ENCODE assay signal across 8 cellular contexts in genomic region chr10:87862644-87863101, GRCh38. TPM values are rescaled to one million over a fixed set of nuclear protein-coding genes. Genes with fewer than 3 reads are reported as not detected.
DNase-seq lines count a peak whose midpoint lies in the region; ATAC-seq, FAIRE-seq and TF ChIP-seq lines count a peak whose summit lies in the region.

No MANE protein-coding gene starts in this region.

- TF ChIP-seq POLR2A in HepG2 (IDR thresholded peaks at IDR 0.05; ENCODE audit: insufficient read depth in 1 of 2, low read depth in 2 of 2, low read length in 2 of 2) (peak in 1 of 2 experiments; percentile 46; a peak in 1 of 4 replicates), suprapubic skin (IDR thresholded peaks at IDR 0.05) (no peak)

- H3K9ac ChIP-seq in OCI-LY3 (ENCODE audit: low read length) = peak overlapping the region; percentile 91
- peak overlapping the region; percentile 82 for H3K9ac ChIP-seq in HepG2 (ENCODE audit: insufficient read depth, low read depth, low read length)

- BruUV-seq in HepG2 (replicated peaks; lab: Mats Ljungman, UMichigan) = no TSS peak

- TF ChIP-seq RAD21 in HepG2 (CRISPR knock-in tag; IDR thresholded peaks at IDR 0.05) = no peak

- POLR2A ChIA-PET in HepG2 (lab: Yijun Ruan, JAX) = interaction anchor here (0.9 to 3.6 kb wide), 12 partner anchors 10 to 1839 kb away, joined by 3 to 31 read pairs (median 6); partner anchors contain the start of genes ATAD1, KIF20B and MINPP1

- peak; percentile 0 for ATAC-seq in Right ventricle myocardium superior (ENCODE audit: poor library complexity)
- no peak for ATAC-seq in Right ventricle myocardium inferior
- ATAC-seq in HG02642 (IDR thresholded peaks at IDR 0.05; ENCODE audit: poor library complexity, unreplicated experiment) = peak; percentile 15
- peak; percentile 13 for ATAC-seq in HepG2

- peak overlapping the region; percentile 98 to 99 (median 99) for H3K27ac Mint-ChIP-seq in brain

- H3K27me3 ChIP-seq in OCI-LY3 (ENCODE audit: low read depth, low read length) (no peaks in the 10 kb centered on the region), HepG2 (ENCODE audit: control insufficient read depth in 1 of 2, insufficient read depth in 2 of 2, low read length in 2 of 2) (no peaks in the 10 kb centered on the region; a peak in 1 of 5 replicates), suprapubic skin (no peaks in the 10 kb centered on the region)

- H3K9me3 ChIP-seq in OCI-LY3 (ENCODE audit: insufficient read depth, low read length) = no peaks in the 10 kb centered on the region
- H3K9me3 ChIP-seq in HepG2 (ENCODE audit: low read length) = no peaks in the 10 kb centered on the region
- no peaks in the 10 kb centered on the region for H3K9me3 ChIP-seq in suprapubic skin

- H3K4me2 ChIP-seq in OCI-LY3 (ENCODE audit: low read length) (peak overlapping the region; percentile 77), HepG2 (ENCODE audit: low read depth, low read length) (peak overlapping the region; percentile 97)

- DNase-seq in Right ventricle myocardium superior (no peak), Right ventricle myocardium inferior (ENCODE audit: missing footprints) (no peak), HepG2 (ENCODE audit: low spot score) (no peak), suprapubic skin (ENCODE audit: low spot score in 2 of 2) (no peak), A172 (ENCODE audit: low spot score) (no peak)

- 2% methylated on average over 16 of the region's 23 CpGs for WGBS in HepG2 (ENCODE audit: low lambda C conversion rate)
- under 1% methylated on average over 23 of the region's 23 CpGs for WGBS in suprapubic skin

- H3K36me3 Mint-ChIP-seq in brain = no peaks in the 10 kb centered on the region

- TF ChIP-seq EP300 in HepG2 (IDR thresholded peaks at IDR 0.05; ENCODE audit: low read depth in 2 of 2, low read length in 2 of 2) (no peak), HepG2 (CRISPR knock-in tag; IDR thresholded peaks at IDR 0.05; ENCODE audit: borderline replicate concordance) (no peak), suprapubic skin (IDR thresholded peaks at IDR 0.05) (no peak)

- H3K36me3 ChIP-seq in OCI-LY3 (replicated peaks; ENCODE audit: low read depth, low read length) (peaks cover 9% of the 10 kb centered on the region), HepG2 (replicated peaks in 1 of 2; ENCODE audit: control insufficient read depth in 1 of 2, insufficient read depth in 2 of 2, low read length in 2 of 2) (no peaks in the 10 kb centered on the region), suprapubic skin (no peaks in the 10 kb centered on the region)

- H4K20me1 ChIP-seq in OCI-LY3 (ENCODE audit: insufficient read depth, low read length) (peaks cover 27% of the 10 kb centered on the region), HepG2 (ENCODE audit: insufficient read depth, low read length) (peaks cover 31% of the 10 kb centered on the region)

- peaks cover 21% of the 10 kb centered on the region for H3K4me1 ChIP-seq in OCI-LY3 (ENCODE audit: low read length)
- H3K4me1 ChIP-seq in HepG2 (ENCODE audit: insufficient read depth, low read length) = peaks cover 13% of the 10 kb centered on the region
- H3K4me1 ChIP-seq in suprapubic skin = peaks cover 22% of the 10 kb centered on the region

- intact Hi-C loops in Right ventricle myocardium superior (cut with DNase I) = loop anchor here (5.0 to 10.0 kb wide), 5 partner anchors 52 to 690 kb away; no protein-coding TSS in a partner anchor
- intact Hi-C loops in Right ventricle myocardium inferior (cut with DNase I) = loop anchor here (2.0 to 10.0 kb wide), 8 partner anchors 45 to 685 kb away; partner anchors contain the start of gene ATAD1
- intact Hi-C loops in HepG2 (cut with micrococcal nuclease; ENCODE audit: unreplicated experiment) = loop anchor here (1.0 to 2.0 kb wide), 2 partner anchors 44 to 71 kb away; partner anchors contain the start of gene ATAD1

- H3K9me3 Mint-ChIP-seq in brain = peaks cover 0 to 6% (median 4%) of the 10 kb centered on the region in 5 experiments

- TF ChIP-seq CTCF in OCI-LY3 (IDR thresholded peaks at IDR 0.05; ENCODE audit: low read depth, low read length) (no peak; the same call in 1 of the 2 replicates), brain (conservative IDR thresholded peaks at IDR 0.05) (no peak), HepG2 (CRISPR knock-in tag; IDR thresholded peaks at IDR 0.05) (no peak), suprapubic skin (IDR thresholded peaks at IDR 0.05) (no peak)

- H3K27ac ChIP-seq in OCI-LY3 (ENCODE audit: low read length) (peak overlapping the region; percentile 86), HepG2 (ENCODE audit: extremely low read length, insufficient read depth, low read length) (peak overlapping the region; percentile 88), suprapubic skin (peak overlapping the region; percentile 97)

- H3K27me3 Mint-ChIP-seq in brain = peaks cover 31% of the 10 kb centered on the region

- CTCF ChIA-PET in HepG2 (lab: Yijun Ruan, JAX; ENCODE audit: low intra/inter-chr PET ratio, low total read pairs) = no interaction called here

- H2AFZ ChIP-seq in OCI-LY3 (ENCODE audit: low read depth, low read length) (peak overlapping the region; percentile 74; the same call in 1 of the 2 replicates), HepG2 (ENCODE audit: low read length) (no peak overlapping the region)

- in situ Hi-C loops in HepG2 (cut with HindIII; ENCODE audit: extremely low pct_ligation_motif_present, low pct_unique_long_range_greater_than_20kb) = loop anchor here (5.0 kb wide), 2 partner anchors 250 to 525 kb away; no protein-coding TSS in a partner anchor

- no peak for FAIRE-seq in HepG2 (lab: Jason Lieb, UNC)

- H3K4me3 ChIP-seq in OCI-LY3 (ENCODE audit: low read length) = peak overlapping the region; percentile 96
- H3K4me3 ChIP-seq in HepG2 (replicated peaks in 1 of 3; ENCODE audit: insufficient read depth in 1 of 3, low read depth in 2 of 3, low read length in 3 of 3) = peak overlapping the region; percentile 65 to 94 (median 80)
- peak overlapping the region; percentile 90 for H3K4me3 ChIP-seq in suprapubic skin

- peaks cover 22% of the 10 kb centered on the region for H3K4me1 Mint-ChIP-seq in brain

- peak overlapping the region; percentile 92 to 100 (median 95) for H3K4me3 Mint-ChIP-seq in brain

- H3K79me2 ChIP-seq in OCI-LY3 (ENCODE audit: low read length) = peaks cover 48% of the 10 kb centered on the region
- H3K79me2 ChIP-seq in HepG2 (ENCODE audit: insufficient read depth, low read length) = peaks cover 36% of the 10 kb centered on the region

RNA-seq across cellular contexts. Expression of gene KLLN, which starts 0.7 kb away (rescaled TPM):
- total RNA-seq in Right ventricle myocardium superior = 0.30 TPM
- 0.27 TPM for total RNA-seq in Right ventricle myocardium inferior
- 0.24 TPM for polyA plus RNA-seq in brain (ENCODE audit: insufficient read depth, low read depth, low replicate concordance)
- total RNA-seq in HepG2 (2016; rRNA removed; fragmentation: Illumina TruSeq; extraction: Trizol) = 0.39 and 0.44 TPM in 2 replicates
- total RNA-seq in HepG2 (2016; cell fraction: cytosol; rRNA removed; fragmentation: Illumina TruSeq; extraction: Trizol; ENCODE audit: low read depth) = 0.53 and 0.61 TPM in 2 replicates
- 0.45 and 0.46 TPM in 2 replicates for total RNA-seq in HepG2 (2016; cell fraction: insoluble cytoplasmic fraction; rRNA removed; fragmentation: Illumina TruSeq; extraction: Trizol)
- 0.68 and 0.76 TPM in 2 replicates for total RNA-seq in HepG2 (2016; cell fraction: membrane; rRNA removed; fragmentation: Illumina TruSeq; extraction: Trizol)
- total RNA-seq in HepG2 (2016; cell fraction: nucleus; rRNA removed; fragmentation: Illumina TruSeq; extraction: Trizol) = 0.56 and 0.63 TPM in 2 replicates
- 0.08 and 0.12 TPM in 2 replicates for polyA plus RNA-seq in HepG2 (2011; rRNA removed)
- 0.12 and 0.14 TPM in 2 replicates for polyA plus RNA-seq in HepG2 (2011; cell fraction: cytosol; rRNA removed)
- 0.19 and 0.23 TPM in 2 replicates for polyA plus RNA-seq in HepG2 (2011; cell fraction: nucleus; rRNA removed)
- polyA plus RNA-seq in HepG2 (2012) = 0.15 and 0.34 TPM in 2 replicates
- 0.06 and 0.10 TPM in 2 replicates for polyA plus RNA-seq in HepG2 (2016; cell fraction: cytosol; fragmentation: Illumina TruSeq; extraction: Trizol; ENCODE audit: low read depth)
- polyA plus RNA-seq in HepG2 (2016; cell fraction: insoluble cytoplasmic fraction; fragmentation: Illumina TruSeq; extraction: Trizol; ENCODE audit: low read depth) = 0.38 and 0.51 TPM in 2 replicates
- polyA plus RNA-seq in HepG2 (2016; cell fraction: membrane; fragmentation: Illumina TruSeq; extraction: Trizol; ENCODE audit: low read depth) = 0.28 and 0.29 TPM in 2 replicates
- polyA plus RNA-seq in HepG2 (2016; cell fraction: nucleus; fragmentation: Illumina TruSeq; extraction: Trizol; ENCODE audit: insufficient read depth, low read depth) = 0.27 TPM in 2 replicates
- 0.64 and 3.7 TPM in 2 replicates for polyA minus RNA-seq in HepG2 (2011; rRNA and poly(A)+ RNA removed; ENCODE audit: low replicate concordance)
- polyA minus RNA-seq in HepG2 (2011; cell fraction: cytosol; rRNA and poly(A)+ RNA removed) = 0.20 and 0.35 TPM in 2 replicates
- 0.75 and 1.0 TPM in 2 replicates for polyA minus RNA-seq in HepG2 (2011; cell fraction: nucleus; rRNA and poly(A)+ RNA removed)
- under 1 TPM in 3 of 4 donors, not detected in 1; 0.24 to 0.85 (median 0.34) TPM for total RNA-seq in suprapubic skin
- total RNA-seq in A172 (2014; rRNA removed; shearing (Covaris generic)) = 0.41 and 0.43 TPM in 2 replicates

RNA-seq across cellular contexts. Expression of gene PTEN, which starts 0.8 kb away (rescaled TPM):
- total RNA-seq in Right ventricle myocardium superior = 54.3 TPM
- total RNA-seq in Right ventricle myocardium inferior = 54.6 TPM
- polyA plus RNA-seq in brain (ENCODE audit: insufficient read depth, low read depth, low replicate concordance) = 29.6 TPM
- 53.4 and 61.3 TPM in 2 replicates for total RNA-seq in HepG2 (2016; rRNA removed; fragmentation: Illumina TruSeq; extraction: Trizol)
- 82.4 and 88.0 TPM in 2 replicates for total RNA-seq in HepG2 (2016; cell fraction: cytosol; rRNA removed; fragmentation: Illumina TruSeq; extraction: Trizol; ENCODE audit: low read depth)
- 47.2 and 66.2 TPM in 2 replicates for total RNA-seq in HepG2 (2016; cell fraction: insoluble cytoplasmic fraction; rRNA removed; fragmentation: Illumina TruSeq; extraction: Trizol)
- 81.1 and 107 TPM in 2 replicates for total RNA-seq in HepG2 (2016; cell fraction: membrane; rRNA removed; fragmentation: Illumina TruSeq; extraction: Trizol)
- total RNA-seq in HepG2 (2016; cell fraction: nucleus; rRNA removed; fragmentation: Illumina TruSeq; extraction: Trizol) = 127 and 136 TPM in 2 replicates
- polyA plus RNA-seq in HepG2 (2011; rRNA removed) = 21.4 and 30.3 TPM in 2 replicates
- polyA plus RNA-seq in HepG2 (2011; cell fraction: cytosol; rRNA removed) = 7.0 and 9.2 TPM in 2 replicates
- 16.9 and 17.8 TPM in 2 replicates for polyA plus RNA-seq in HepG2 (2011; cell fraction: nucleus; rRNA removed)
- 34.8 and 38.6 TPM in 2 replicates for polyA plus RNA-seq in HepG2 (2012)
- 34.1 and 35.2 TPM in 2 replicates for polyA plus RNA-seq in HepG2 (2016; cell fraction: cytosol; fragmentation: Illumina TruSeq; extraction: Trizol; ENCODE audit: low read depth)
- polyA plus RNA-seq in HepG2 (2016; cell fraction: insoluble cytoplasmic fraction; fragmentation: Illumina TruSeq; extraction: Trizol; ENCODE audit: low read depth) = 41.9 and 43.9 TPM in 2 replicates
- polyA plus RNA-seq in HepG2 (2016; cell fraction: membrane; fragmentation: Illumina TruSeq; extraction: Trizol; ENCODE audit: low read depth) = 60.0 and 64.3 TPM in 2 replicates
- polyA plus RNA-seq in HepG2 (2016; cell fraction: nucleus; fragmentation: Illumina TruSeq; extraction: Trizol; ENCODE audit: insufficient read depth, low read depth) = 62.6 and 63.9 TPM in 2 replicates
- 18.6 and 85.7 TPM in 2 replicates for polyA minus RNA-seq in HepG2 (2011; rRNA and poly(A)+ RNA removed; ENCODE audit: low replicate concordance)
- polyA minus RNA-seq in HepG2 (2011; cell fraction: cytosol; rRNA and poly(A)+ RNA removed) = 43.6 and 59.8 TPM in 2 replicates
- polyA minus RNA-seq in HepG2 (2011; cell fraction: nucleus; rRNA and poly(A)+ RNA removed) = 255 and 302 TPM in 2 replicates
- 100 to 1,000 TPM in 2 of 4 donors, 10 to 100 TPM in 2; 69.1 to 141 (median 91.8) TPM for total RNA-seq in suprapubic skin
- 11.3 and 11.6 TPM in 2 replicates for total RNA-seq in A172 (2014; rRNA removed; shearing (Covaris generic))

RNA-seq across cellular contexts. Expression of gene ATAD1, which starts 44.6 kb away (rescaled TPM):
- total RNA-seq in Right ventricle myocardium superior (96.7 TPM), Right ventricle myocardium inferior (98.2 TPM), HepG2 (2016; rRNA removed; fragmentation: Illumina TruSeq; extraction: Trizol) (23.2 and 28.2 TPM in 2 replicates), suprapubic skin (10 to 100 TPM; 29.9 to 40.6 (median 31.5) TPM)
- polyA plus RNA-seq in brain (ENCODE audit: insufficient read depth, low read depth, low replicate concordance) (24.2 TPM), HepG2 (2011; rRNA removed) (13.2 and 14.9 TPM in 2 replicates)
- 4.1 and 4.4 TPM in 2 replicates for total RNA-seq in HepG2 (2016; cell fraction: cytosol; rRNA removed; fragmentation: Illumina TruSeq; extraction: Trizol; ENCODE audit: low read depth)
- total RNA-seq in HepG2 (2016; cell fraction: insoluble cytoplasmic fraction; rRNA removed; fragmentation: Illumina TruSeq; extraction: Trizol) = 20.5 and 28.2 TPM in 2 replicates
- 9.8 and 11.6 TPM in 2 replicates for total RNA-seq in HepG2 (2016; cell fraction: membrane; rRNA removed; fragmentation: Illumina TruSeq; extraction: Trizol)
- 31.5 and 36.1 TPM in 2 replicates for total RNA-seq in HepG2 (2016; cell fraction: nucleus; rRNA removed; fragmentation: Illumina TruSeq; extraction: Trizol)
- polyA plus RNA-seq in HepG2 (2011; cell fraction: cytosol; rRNA removed) = 5.7 and 10.9 TPM in 2 replicates
- polyA plus RNA-seq in HepG2 (2011; cell fraction: nucleus; rRNA removed) = 9.2 and 13.6 TPM in 2 replicates
- polyA plus RNA-seq in HepG2 (2012) = 28.9 and 35.5 TPM in 2 replicates
- 1.4 and 1.9 TPM in 2 replicates for polyA plus RNA-seq in HepG2 (2016; cell fraction: cytosol; fragmentation: Illumina TruSeq; extraction: Trizol; ENCODE audit: low read depth)
- 15.9 and 16.5 TPM in 2 replicates for polyA plus RNA-seq in HepG2 (2016; cell fraction: insoluble cytoplasmic fraction; fragmentation: Illumina TruSeq; extraction: Trizol; ENCODE audit: low read depth)
- 5.1 and 5.7 TPM in 2 replicates for polyA plus RNA-seq in HepG2 (2016; cell fraction: membrane; fragmentation: Illumina TruSeq; extraction: Trizol; ENCODE audit: low read depth)
- polyA plus RNA-seq in HepG2 (2016; cell fraction: nucleus; fragmentation: Illumina TruSeq; extraction: Trizol; ENCODE audit: insufficient read depth, low read depth) = 35.9 and 37.6 TPM in 2 replicates
- 8.2 and 36.0 TPM in 2 replicates for polyA minus RNA-seq in HepG2 (2011; rRNA and poly(A)+ RNA removed; ENCODE audit: low replicate concordance)
- 15.2 and 18.0 TPM in 2 replicates for polyA minus RNA-seq in HepG2 (2011; cell fraction: cytosol; rRNA and poly(A)+ RNA removed)
- 45.7 and 51.8 TPM in 2 replicates for polyA minus RNA-seq in HepG2 (2011; cell fraction: nucleus; rRNA and poly(A)+ RNA removed)
- 62.9 TPM in 2 replicates for total RNA-seq in A172 (2014; rRNA removed; shearing (Covaris generic))
